ENCODE assay signal across 9 cellular contexts in the genomic region with DNA sequence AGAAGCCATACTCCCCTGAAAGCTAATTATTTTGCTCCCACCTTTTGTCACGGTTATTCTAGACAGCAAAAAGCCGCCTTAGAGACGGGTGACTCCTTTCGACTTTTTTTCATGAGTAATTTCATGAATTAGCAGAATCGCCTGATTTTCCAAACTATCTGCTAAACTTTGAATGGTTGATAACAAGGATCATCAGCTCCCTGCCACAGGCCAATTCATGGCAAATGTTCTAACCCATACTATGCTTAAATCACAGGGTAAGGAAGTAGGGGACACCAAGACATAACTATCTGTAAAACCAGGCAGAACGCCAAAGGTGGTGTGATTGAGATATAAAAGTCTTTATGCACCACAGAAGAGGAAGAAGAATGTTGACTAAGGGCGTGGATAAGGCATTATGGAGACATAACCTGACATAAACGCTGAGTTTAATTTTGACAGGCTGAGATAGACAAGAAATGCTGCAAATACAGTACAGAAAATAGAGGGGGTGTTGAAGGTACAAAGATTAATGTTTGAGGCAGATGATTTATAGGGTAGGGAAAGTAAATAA. TPM values are rescaled to one million over a fixed set of nuclear protein-coding genes. Genes with fewer than 3 reads are reported as not detected.
DNase-seq lines count a peak whose midpoint lies in the region; ATAC-seq and TF ChIP-seq lines count a peak whose summit lies in the region.
"Had no signal": no experiment of that assay in that cellular context is flagged by ENCODE, and none has a peak within 500 bp of the region (broad histone marks: within the 10 kb centered on the region; RNA-seq: fewer than 3 reads in every experiment).

No MANE protein-coding gene starts in this region.

- peaks cover 15% of the 10 kb centered on the region for H3K4me1 ChIP-seq in OCI-LY1 (ENCODE audit: insufficient read depth, low read length, severe bottlenecking)

- no peaks in the 10 kb centered on the region for H4K20me1 ChIP-seq in OCI-LY1 (ENCODE audit: insufficient read depth, low read length)

- peak overlapping the region; percentile 56; the same call in 1 of the 2 replicates for H3K9ac ChIP-seq in OCI-LY1 (ENCODE audit: low read length)

- H3K27me3 ChIP-seq in OCI-LY1 (ENCODE audit: insufficient read depth, low read length): 0 out of 2 replicates have a peak, but pooled peaks cover 3% of the 10 kb centered on the region

- no peaks in the 10 kb centered on the region for H3K9me2 ChIP-seq in OCI-LY1 (ENCODE audit: low read depth, low read length)

- H3K27ac Mint-ChIP-seq in T-helper 2 cell treated with Interferon-gamma antibody and Interleukin-4, amounts not matched to agents 5 μg/mL and 100 μg/mL, for 36 hours: no peak overlapping the region
- no peak overlapping the region for H3K27ac Mint-ChIP-seq in natural killer cell treated with Interleukin-12 subunit alpha and Interleukin-12 subunit beta and Interleukin-15 and Interleukin-18, amount 100 ng/mL, for 72 hours

- H3K4me1 Mint-ChIP-seq in T-helper 2 cell treated with Interferon-gamma antibody and Interleukin-4, amounts not matched to agents 5 μg/mL and 100 μg/mL, for 36 hours (ENCODE audit: low read depth): peaks cover 9% of the 10 kb centered on the region
- peaks cover 13 to 15% of the 10 kb centered on the region in 2 donors for H3K4me1 Mint-ChIP-seq in natural killer cell treated with Interleukin-12 subunit alpha and Interleukin-12 subunit beta and Interleukin-15 and Interleukin-18, amount 100 ng/mL, for 72 hours (ENCODE audit: low read depth in 2 of 2)

- peak overlapping the region; percentile 84 for H3K4me3 Mint-ChIP-seq in T-helper 2 cell treated with Interferon-gamma antibody and Interleukin-4, amounts not matched to agents 5 μg/mL and 100 μg/mL, for 36 hours
- peak overlapping the region; percentile 81 for H3K4me3 Mint-ChIP-seq in natural killer cell treated with Interleukin-12 subunit alpha and Interleukin-12 subunit beta and Interleukin-15 and Interleukin-18, amount 100 ng/mL, for 72 hours

- DNase-seq in T-helper 2 cell treated with Interferon-gamma antibody and Interleukin-4, amounts not matched to agents 5 μg/mL and 100 μg/mL, for 36 hours (ENCODE audit: low spot score): no peak
- DNase-seq in T-helper 2 cell (no peak), coronary artery (ENCODE audit: low spot score) (no peak), islet precursor cell (no peak), HK-2 (ENCODE audit: unreplicated experiment) (no peak)
- no peak for DNase-seq in natural killer cell treated with Interleukin-12 subunit alpha and Interleukin-12 subunit beta and Interleukin-15 and Interleukin-18, amount 100 ng/mL, for 72 hours (ENCODE audit: low spot score)

- H3K79me2 ChIP-seq in OCI-LY1 (ENCODE audit: insufficient read depth, low read length): no peaks in the 10 kb centered on the region

- no peaks in the 10 kb centered on the region for H3K9me3 Mint-ChIP-seq in T-helper 2 cell treated with Interferon-gamma antibody and Interleukin-4, amounts not matched to agents 5 μg/mL and 100 μg/mL, for 36 hours
- H3K9me3 Mint-ChIP-seq in natural killer cell treated with Interleukin-12 subunit alpha and Interleukin-12 subunit beta and Interleukin-15 and Interleukin-18, amount 100 ng/mL, for 72 hours: no peaks in the 10 kb centered on the region

- H2AFZ ChIP-seq in OCI-LY1 (ENCODE audit: low read length): no peak overlapping the region

- no peak for TF ChIP-seq CTCF in OCI-LY1 (IDR thresholded peaks at IDR 0.05; ENCODE audit: low read length)
- no peak for TF ChIP-seq CTCF in coronary artery (IDR thresholded peaks at IDR 0.05)

- peak overlapping the region; percentile 75 for H3K4me2 ChIP-seq in OCI-LY1 (ENCODE audit: low read length)

- no peaks in the 10 kb centered on the region for H3F3A ChIP-seq in OCI-LY1 (ENCODE audit: insufficient read depth, low read length)

- H3K36me3 Mint-ChIP-seq in T-helper 2 cell treated with Interferon-gamma antibody and Interleukin-4, amounts not matched to agents 5 μg/mL and 100 μg/mL, for 36 hours (ENCODE audit: low read depth): no peaks in the 10 kb centered on the region
- H3K36me3 Mint-ChIP-seq in natural killer cell treated with Interleukin-12 subunit alpha and Interleukin-12 subunit beta and Interleukin-15 and Interleukin-18, amount 100 ng/mL, for 72 hours: no peaks in the 10 kb centered on the region

- no peaks in the 10 kb centered on the region for H3K9me3 ChIP-seq in OCI-LY1 (ENCODE audit: low read length)

- peaks cover 58% of the 10 kb centered on the region for H3K27me3 Mint-ChIP-seq in T-helper 2 cell treated with Interferon-gamma antibody and Interleukin-4, amounts not matched to agents 5 μg/mL and 100 μg/mL, for 36 hours (ENCODE audit: low read depth)
- H3K27me3 Mint-ChIP-seq in natural killer cell treated with Interleukin-12 subunit alpha and Interleukin-12 subunit beta and Interleukin-15 and Interleukin-18, amount 100 ng/mL, for 72 hours: peaks cover 31 to 42% of the 10 kb centered on the region in 2 donors

- ATAC-seq in natural killer cell treated with Interleukin-12 subunit alpha and Interleukin-12 subunit beta and Interleukin-15 and Interleukin-18, amount 100 ng/mL, for 72 hours: no peak
- ATAC-seq in GM21576 (IDR thresholded peaks at IDR 0.05; ENCODE audit: unreplicated experiment): no peak

- H3K27ac ChIP-seq in OCI-LY1 (ENCODE audit: low read depth, low read length, poor library complexity, severe bottlenecking): no peak overlapping the region
- H3K27ac ChIP-seq in coronary artery: peak overlapping the region in 1 of 2 donors; percentile 83

- no peaks in the 10 kb centered on the region for H3K36me3 ChIP-seq in OCI-LY1 (ENCODE audit: insufficient read depth, low read length)

- H3K4me3 ChIP-seq in OCI-LY1 (ENCODE audit: low read depth, low read length, poor library complexity, severe bottlenecking) (peak overlapping the region; percentile 60), coronary artery (peak overlapping the region; percentile 92)

RNA-seq across cellular contexts. Expression of a gene that starts 0.9 kb away (rescaled TPM):
- 1 to 10 TPM; 7.8 to 9.2 TPM for total RNA-seq in natural killer cell treated with Interleukin-12 subunit alpha and Interleukin-12 subunit beta and Interleukin-15 and Interleukin-18, amount 100 ng/mL, for 72 hours

RNA-seq across cellular contexts. Expression of a gene that starts 57.8 kb away (rescaled TPM):
- not detected for total RNA-seq in natural killer cell treated with Interleukin-12 subunit alpha and Interleukin-12 subunit beta and Interleukin-15 and Interleukin-18, amount 100 ng/mL, for 72 hours
- total RNA-seq: glomerular endothelial cell had no signal
